1 cellular context compared by ENCODE assay signal in the genomic region with DNA sequence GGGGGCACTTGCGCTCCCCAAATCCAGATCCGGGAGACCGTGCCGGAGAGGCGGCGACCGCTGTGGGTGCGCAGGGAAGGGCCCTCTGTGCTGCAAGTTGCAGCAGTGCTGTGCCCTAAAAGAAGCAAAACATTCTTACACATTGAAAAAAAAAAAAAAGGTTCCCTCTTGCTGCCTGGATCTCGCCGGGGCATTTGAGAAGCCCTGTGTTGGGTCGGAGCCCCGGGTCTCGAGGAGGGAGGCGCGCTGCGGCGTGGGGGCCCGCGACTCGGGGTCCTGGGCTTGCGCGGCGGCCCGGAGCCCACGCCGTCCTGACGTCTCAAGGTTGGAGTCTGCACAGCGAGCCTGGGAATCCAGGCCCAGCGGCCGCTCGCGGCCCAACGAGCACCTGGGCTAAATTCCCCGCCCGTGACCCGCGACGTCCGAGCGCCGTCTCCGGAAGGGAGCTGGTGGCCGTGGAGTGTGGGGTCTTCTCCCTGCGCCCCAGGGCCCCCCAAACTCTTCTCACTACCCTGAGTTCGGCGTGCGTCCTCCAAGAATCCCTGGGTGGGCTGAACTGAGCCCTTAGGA.
TF ChIP-seq lines count a peak whose summit lies in the region.

No MANE protein-coding gene starts in this region.

TF ChIP-seq in K562, 482 proteins besides CTCF, POLR2A, EP300 and RAD21 (continued from another document):
- TF ChIP-seq MLX (CRISPR knock-in tag; conservative IDR thresholded peaks at IDR 0.05): no peak
- TF ChIP-seq ZBTB1 (CRISPR knock-in tag; IDR thresholded peaks at IDR 0.05; ENCODE audit: borderline replicate concordance, low read depth): peak; percentile 15; the same call in 1 of the 2 replicates
- no peak for TF ChIP-seq GATA2 (CRISPR knock-in tag; IDR thresholded peaks at IDR 0.05)
- TF ChIP-seq MCM5 (IDR thresholded peaks at IDR 0.05; ENCODE audit: low read depth): no peak
- no peak for TF ChIP-seq KLF13 (tag; IDR thresholded peaks at IDR 0.05; ENCODE audit: borderline replicate concordance, low read depth)
- TF ChIP-seq NRF1 (conservative IDR thresholded peaks at IDR 0.05 in 1 of 2, IDR thresholded peaks at IDR 0.05 in 1 of 2): peak; percentile 77 to 81
- TF ChIP-seq ZNF436 (CRISPR knock-in tag; IDR thresholded peaks at IDR 0.05): no peak
- TF ChIP-seq MEF2D (tag; conservative IDR thresholded peaks at IDR 0.05; ENCODE audit: low read depth): no peak
- TF ChIP-seq CBFA2T2 (conservative IDR thresholded peaks at IDR 0.05): no peak
- TF ChIP-seq ZNF766 (CRISPR knock-in tag; conservative IDR thresholded peaks at IDR 0.05): no peak
- TF ChIP-seq SAP30 (IDR thresholded peaks at IDR 0.05; ENCODE audit: borderline replicate concordance, insufficient read depth, low read depth, low read length, poor library complexity, severe bottlenecking): no peak
- TF ChIP-seq, protein P1, sequence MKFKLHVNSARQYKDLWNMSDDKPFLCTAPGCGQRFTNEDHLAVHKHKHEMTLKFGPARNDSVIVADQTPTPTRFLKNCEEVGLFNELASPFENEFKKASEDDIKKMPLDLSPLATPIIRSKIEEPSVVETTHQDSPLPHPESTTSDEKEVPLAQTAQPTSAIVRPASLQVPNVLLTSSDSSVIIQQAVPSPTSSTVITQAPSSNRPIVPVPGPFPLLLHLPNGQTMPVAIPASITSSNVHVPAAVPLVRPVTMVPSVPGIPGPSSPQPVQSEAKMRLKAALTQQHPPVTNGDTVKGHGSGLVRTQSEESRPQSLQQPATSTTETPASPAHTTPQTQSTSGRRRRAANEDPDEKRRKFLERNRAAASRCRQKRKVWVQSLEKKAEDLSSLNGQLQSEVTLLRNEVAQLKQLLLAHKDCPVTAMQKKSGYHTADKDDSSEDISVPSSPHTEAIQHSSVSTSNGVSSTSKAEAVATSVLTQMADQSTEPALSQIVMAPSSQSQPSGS (CRISPR knock-in tag; IDR thresholded peaks at IDR 0.05): no peak
- 0 out of 2 replicates have a peak, but pooled peaks have one; percentile 50 for TF ChIP-seq MTA3 (IDR thresholded peaks at IDR 0.05; ENCODE audit: borderline replicate concordance)
- no peak for TF ChIP-seq WHSC1 (IDR thresholded peaks at IDR 0.05; ENCODE audit: low read length)
- TF ChIP-seq, protein P2, sequence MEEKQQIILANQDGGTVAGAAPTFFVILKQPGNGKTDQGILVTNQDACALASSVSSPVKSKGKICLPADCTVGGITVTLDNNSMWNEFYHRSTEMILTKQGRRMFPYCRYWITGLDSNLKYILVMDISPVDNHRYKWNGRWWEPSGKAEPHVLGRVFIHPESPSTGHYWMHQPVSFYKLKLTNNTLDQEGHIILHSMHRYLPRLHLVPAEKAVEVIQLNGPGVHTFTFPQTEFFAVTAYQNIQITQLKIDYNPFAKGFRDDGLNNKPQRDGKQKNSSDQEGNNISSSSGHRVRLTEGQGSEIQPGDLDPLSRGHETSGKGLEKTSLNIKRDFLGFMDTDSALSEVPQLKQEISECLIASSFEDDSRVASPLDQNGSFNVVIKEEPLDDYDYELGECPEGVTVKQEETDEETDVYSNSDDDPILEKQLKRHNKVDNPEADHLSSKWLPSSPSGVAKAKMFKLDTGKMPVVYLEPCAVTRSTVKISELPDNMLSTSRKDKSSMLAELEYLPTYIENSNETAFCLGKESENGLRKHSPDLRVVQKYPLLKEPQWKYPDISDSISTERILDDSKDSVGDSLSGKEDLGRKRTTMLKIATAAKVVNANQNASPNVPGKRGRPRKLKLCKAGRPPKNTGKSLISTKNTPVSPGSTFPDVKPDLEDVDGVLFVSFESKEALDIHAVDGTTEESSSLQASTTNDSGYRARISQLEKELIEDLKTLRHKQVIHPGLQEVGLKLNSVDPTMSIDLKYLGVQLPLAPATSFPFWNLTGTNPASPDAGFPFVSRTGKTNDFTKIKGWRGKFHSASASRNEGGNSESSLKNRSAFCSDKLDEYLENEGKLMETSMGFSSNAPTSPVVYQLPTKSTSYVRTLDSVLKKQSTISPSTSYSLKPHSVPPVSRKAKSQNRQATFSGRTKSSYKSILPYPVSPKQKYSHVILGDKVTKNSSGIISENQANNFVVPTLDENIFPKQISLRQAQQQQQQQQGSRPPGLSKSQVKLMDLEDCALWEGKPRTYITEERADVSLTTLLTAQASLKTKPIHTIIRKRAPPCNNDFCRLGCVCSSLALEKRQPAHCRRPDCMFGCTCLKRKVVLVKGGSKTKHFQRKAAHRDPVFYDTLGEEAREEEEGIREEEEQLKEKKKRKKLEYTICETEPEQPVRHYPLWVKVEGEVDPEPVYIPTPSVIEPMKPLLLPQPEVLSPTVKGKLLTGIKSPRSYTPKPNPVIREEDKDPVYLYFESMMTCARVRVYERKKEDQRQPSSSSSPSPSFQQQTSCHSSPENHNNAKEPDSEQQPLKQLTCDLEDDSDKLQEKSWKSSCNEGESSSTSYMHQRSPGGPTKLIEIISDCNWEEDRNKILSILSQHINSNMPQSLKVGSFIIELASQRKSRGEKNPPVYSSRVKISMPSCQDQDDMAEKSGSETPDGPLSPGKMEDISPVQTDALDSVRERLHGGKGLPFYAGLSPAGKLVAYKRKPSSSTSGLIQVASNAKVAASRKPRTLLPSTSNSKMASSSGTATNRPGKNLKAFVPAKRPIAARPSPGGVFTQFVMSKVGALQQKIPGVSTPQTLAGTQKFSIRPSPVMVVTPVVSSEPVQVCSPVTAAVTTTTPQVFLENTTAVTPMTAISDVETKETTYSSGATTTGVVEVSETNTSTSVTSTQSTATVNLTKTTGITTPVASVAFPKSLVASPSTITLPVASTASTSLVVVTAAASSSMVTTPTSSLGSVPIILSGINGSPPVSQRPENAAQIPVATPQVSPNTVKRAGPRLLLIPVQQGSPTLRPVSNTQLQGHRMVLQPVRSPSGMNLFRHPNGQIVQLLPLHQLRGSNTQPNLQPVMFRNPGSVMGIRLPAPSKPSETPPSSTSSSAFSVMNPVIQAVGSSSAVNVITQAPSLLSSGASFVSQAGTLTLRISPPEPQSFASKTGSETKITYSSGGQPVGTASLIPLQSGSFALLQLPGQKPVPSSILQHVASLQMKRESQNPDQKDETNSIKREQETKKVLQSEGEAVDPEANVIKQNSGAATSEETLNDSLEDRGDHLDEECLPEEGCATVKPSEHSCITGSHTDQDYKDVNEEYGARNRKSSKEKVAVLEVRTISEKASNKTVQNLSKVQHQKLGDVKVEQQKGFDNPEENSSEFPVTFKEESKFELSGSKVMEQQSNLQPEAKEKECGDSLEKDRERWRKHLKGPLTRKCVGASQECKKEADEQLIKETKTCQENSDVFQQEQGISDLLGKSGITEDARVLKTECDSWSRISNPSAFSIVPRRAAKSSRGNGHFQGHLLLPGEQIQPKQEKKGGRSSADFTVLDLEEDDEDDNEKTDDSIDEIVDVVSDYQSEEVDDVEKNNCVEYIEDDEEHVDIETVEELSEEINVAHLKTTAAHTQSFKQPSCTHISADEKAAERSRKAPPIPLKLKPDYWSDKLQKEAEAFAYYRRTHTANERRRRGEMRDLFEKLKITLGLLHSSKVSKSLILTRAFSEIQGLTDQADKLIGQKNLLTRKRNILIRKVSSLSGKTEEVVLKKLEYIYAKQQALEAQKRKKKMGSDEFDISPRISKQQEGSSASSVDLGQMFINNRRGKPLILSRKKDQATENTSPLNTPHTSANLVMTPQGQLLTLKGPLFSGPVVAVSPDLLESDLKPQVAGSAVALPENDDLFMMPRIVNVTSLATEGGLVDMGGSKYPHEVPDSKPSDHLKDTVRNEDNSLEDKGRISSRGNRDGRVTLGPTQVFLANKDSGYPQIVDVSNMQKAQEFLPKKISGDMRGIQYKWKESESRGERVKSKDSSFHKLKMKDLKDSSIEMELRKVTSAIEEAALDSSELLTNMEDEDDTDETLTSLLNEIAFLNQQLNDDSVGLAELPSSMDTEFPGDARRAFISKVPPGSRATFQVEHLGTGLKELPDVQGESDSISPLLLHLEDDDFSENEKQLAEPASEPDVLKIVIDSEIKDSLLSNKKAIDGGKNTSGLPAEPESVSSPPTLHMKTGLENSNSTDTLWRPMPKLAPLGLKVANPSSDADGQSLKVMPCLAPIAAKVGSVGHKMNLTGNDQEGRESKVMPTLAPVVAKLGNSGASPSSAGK (IDR thresholded peaks at IDR 0.05): no peak
- TF ChIP-seq NFIC (IDR thresholded peaks at IDR 0.05): no peak
- TF ChIP-seq RBFOX2 (IDR thresholded peaks at IDR 0.05; ENCODE audit: low read depth, low read length): peak; percentile 59
- peak; percentile 34; the same call in 1 of the 2 replicates for TF ChIP-seq MAX (CRISPR knock-in tag; IDR thresholded peaks at IDR 0.05)
- TF ChIP-seq, protein P3, sequence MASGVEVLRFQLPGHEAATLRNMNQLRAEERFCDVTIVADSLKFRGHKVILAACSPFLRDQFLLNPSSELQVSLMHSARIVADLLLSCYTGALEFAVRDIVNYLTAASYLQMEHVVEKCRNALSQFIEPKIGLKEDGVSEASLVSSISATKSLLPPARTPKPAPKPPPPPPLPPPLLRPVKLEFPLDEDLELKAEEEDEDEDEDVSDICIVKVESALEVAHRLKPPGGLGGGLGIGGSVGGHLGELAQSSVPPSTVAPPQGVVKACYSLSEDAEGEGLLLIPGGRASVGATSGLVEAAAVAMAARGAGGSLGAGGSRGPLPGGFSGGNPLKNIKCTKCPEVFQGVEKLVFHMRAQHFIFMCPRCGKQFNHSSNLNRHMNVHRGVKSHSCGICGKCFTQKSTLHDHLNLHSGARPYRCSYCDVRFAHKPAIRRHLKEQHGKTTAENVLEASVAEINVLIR (CRISPR knock-in tag; IDR thresholded peaks at IDR 0.05): no peak
- TF ChIP-seq SIN3A (IDR thresholded peaks at IDR 0.05; ENCODE audit: borderline replicate concordance in 2 of 2, control insufficient read depth in 1 of 2, low read depth in 2 of 2, low read length in 2 of 2): peak in 1 of 2 experiments; percentile 22; a peak in 1 of 4 replicates
- no peak for TF ChIP-seq RNF219 (CRISPR knock-in tag; IDR thresholded peaks at IDR 0.05)
- TF ChIP-seq ZFP1 (CRISPR knock-in tag; IDR thresholded peaks at IDR 0.05): no peak
- no peak for TF ChIP-seq ILK (tag; IDR thresholded peaks at IDR 0.05; ENCODE audit: borderline replicate concordance, low read depth)
- no peak for TF ChIP-seq ZNF407 (IDR thresholded peaks at IDR 0.05; ENCODE audit: low read depth)
